Comparison of ENCODE assay signal across 17 cellular contexts in the genomic region with DNA sequence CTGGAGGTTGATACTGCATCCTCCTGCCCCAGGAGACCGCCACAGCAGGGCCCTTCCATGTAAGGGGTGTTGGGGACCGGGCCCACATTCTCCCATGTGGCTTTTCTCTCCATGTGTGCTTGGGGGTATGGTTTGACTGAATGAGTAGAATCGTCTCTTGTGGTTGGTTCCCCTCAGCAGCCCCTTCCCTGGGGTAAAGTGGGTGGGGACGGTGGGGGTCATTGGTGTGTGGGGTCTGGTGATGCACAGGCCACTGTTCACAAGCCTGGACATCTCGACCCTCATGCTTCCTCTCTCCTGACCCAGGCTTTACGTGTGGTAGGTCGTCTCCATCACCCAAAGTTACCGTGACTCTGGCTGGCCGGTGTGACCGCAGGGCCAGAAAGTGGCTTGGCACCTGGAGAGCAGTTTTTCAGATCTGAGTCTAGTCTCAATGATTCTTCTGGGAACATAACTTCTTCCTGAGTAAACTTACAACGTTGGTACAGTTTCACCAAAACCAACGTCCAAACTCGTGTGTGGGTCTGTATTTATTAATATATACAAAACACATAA. TPM values are rescaled to one million over a fixed set of nuclear protein-coding genes. Genes with fewer than 3 reads are reported as not detected.
A peak's percentile ranks its signal among the peaks of the same experiment; 100 is the strongest.
DNase-seq lines count a peak whose midpoint lies in the region; ATAC-seq, FAIRE-seq and TF ChIP-seq lines count a peak whose summit lies in the region.
"Had no signal": no experiment of that assay in that cellular context is flagged by ENCODE, and none has a peak within 500 bp of the region (broad histone marks: within the 10 kb centered on the region; RNA-seq: fewer than 3 reads in every experiment).

No MANE protein-coding gene starts in this region.

- H3K4me3 Mint-ChIP-seq in H9: no peak overlapping the region
- H3K4me3 Mint-ChIP-seq in activated T-cell treated with anti-CD3 and anti-CD28 coated beads, Interleukin-2, amount 50 U/mL, for 24 hours: no peak overlapping the region
- H3K4me3 Mint-ChIP-seq: CD4-positive, CD25-positive, alpha-beta regulatory T cell; CD8-positive, alpha-beta T cell; GM23338; HFFc6 had no signal

- no peak overlapping the region for H3T11ph ChIP-seq in H9 (ENCODE audit: low read length)

- H3K4me2 ChIP-seq in H9 (ENCODE audit: insufficient read depth, insufficient read length, low read length) (no peak overlapping the region), Karpas-422 (ENCODE audit: low read depth, low read length, poor library complexity, severe bottlenecking) (no peak overlapping the region)
- H3K4me2 ChIP-seq: GM23338 had no signal

- no peaks in the 10 kb centered on the region for H3K27me3 Mint-ChIP-seq in H9 (ENCODE audit: low read depth)
- no peaks in the 10 kb centered on the region for H3K27me3 Mint-ChIP-seq in activated T-cell treated with anti-CD3 and anti-CD28 coated beads, Interleukin-2, amount 50 U/mL, for 24 hours
- H3K27me3 Mint-ChIP-seq: CD4-positive, CD25-positive, alpha-beta regulatory T cell had no signal

- H3K27ac Mint-ChIP-seq in H9: peak overlapping the region in 2 of 3 experiments; percentile 55 to 56; a peak in 3 of 7 replicates
- H3K27ac Mint-ChIP-seq in activated T-cell treated with anti-CD3 and anti-CD28 coated beads, Interleukin-2, amount 50 U/mL, for 24 hours: no peak overlapping the region
- H3K27ac Mint-ChIP-seq: CD4-positive, CD25-positive, alpha-beta regulatory T cell; CD8-positive, alpha-beta T cell; GM23338; HFFc6 had no signal

- H3K18ac ChIP-seq in H9 (ENCODE audit: insufficient read length, low read depth, low read length): no peak overlapping the region

- no peak overlapping the region for H2BK20ac ChIP-seq in H9 (ENCODE audit: low read depth, low read length, poor library complexity, severe bottlenecking)

- H3K56ac ChIP-seq in H9 (ENCODE audit: insufficient read length, low read depth, low read length): no peak overlapping the region

- H3K36me3 ChIP-seq in Karpas-422 (ENCODE audit: insufficient read depth, low read length): peaks cover 46% of the 10 kb centered on the region

- no peak overlapping the region for H2AFZ ChIP-seq in H9 (ENCODE audit: low read length)
- H2AFZ ChIP-seq in Karpas-422 (ENCODE audit: low read length): no peak overlapping the region
- H2AFZ ChIP-seq: GM23338 had no signal

- no peak for TF ChIP-seq CTCF in H9 (conservative IDR thresholded peaks at IDR 0.05)

- H3K9me2 ChIP-seq in Karpas-422 (replicated peaks; ENCODE audit: insufficient read depth, low read length): no peaks in the 10 kb centered on the region

- H3K9me3 Mint-ChIP-seq in H9: no peaks in the 10 kb centered on the region
- no peaks in the 10 kb centered on the region for H3K9me3 Mint-ChIP-seq in activated T-cell treated with anti-CD3 and anti-CD28 coated beads, Interleukin-2, amount 50 U/mL, for 24 hours
- H3K9me3 Mint-ChIP-seq: CD4-positive, CD25-positive, alpha-beta regulatory T cell; CD8-positive, alpha-beta T cell; GM23338; HFFc6 had no signal

- DNase-seq in H9 (no peak), Karpas-422 (peak; percentile 38), posterior vena cava (ENCODE audit: low spot score) (peak; percentile 26), GM19239 (ENCODE audit: insufficient read length, low spot score) (no peak)
- no peak for DNase-seq in activated T-cell treated with anti-CD3 and anti-CD28 coated beads, Interleukin-2, amount 50 U/mL, for 24 hours
- DNase-seq: Caco-2; CD4-positive, CD25-positive, alpha-beta regulatory T cell; CD8-positive, alpha-beta T cell; DMS153; DND-41; HFFc6 had no signal

- no peaks in the 10 kb centered on the region for H3K23me2 ChIP-seq in H9 (ENCODE audit: insufficient read length, low read depth, low read length, poor library complexity, severe bottlenecking)

- H3K4ac ChIP-seq in H9 (ENCODE audit: low read depth, low read length): no peak overlapping the region

- H3K23ac ChIP-seq in H9 (ENCODE audit: insufficient read length, low read depth, low read length): no peak overlapping the region

- FAIRE-seq in GM19239 (lab: Jason Lieb, UNC): no peak
- FAIRE-seq: G401.6, GM12892 had no signal

- H3K4me1 ChIP-seq in H9 (ENCODE audit: insufficient read depth, low read length) (no peaks in the 10 kb centered on the region), Karpas-422 (ENCODE audit: low read length) (no peaks in the 10 kb centered on the region)
- H3K4me1 ChIP-seq: Caco-2, HAP-1 had no signal

- H2BK15ac ChIP-seq in H9 (ENCODE audit: low read depth, low read length): no peak overlapping the region

- H2BK120ac ChIP-seq in H9 (ENCODE audit: low read depth, low read length, poor library complexity, severe bottlenecking): no peak overlapping the region

- no peak overlapping the region for H4K91ac ChIP-seq in H9 (ENCODE audit: insufficient read length, low read depth, low read length)

- H3K4me3 ChIP-seq in Karpas-422 (ENCODE audit: low read length): no peak overlapping the region
- H3K4me3 ChIP-seq: GM23338, HAP-1 had no signal

- ATAC-seq in GM21447 (IDR thresholded peaks at IDR 0.05; ENCODE audit: unreplicated experiment): no peak
- ATAC-seq: CD8-positive, alpha-beta T cell; GM23338 had no signal

- H4K20me1 ChIP-seq in H9 (ENCODE audit: control insufficient read depth, insufficient read depth, insufficient read length) (no peaks in the 10 kb centered on the region), Karpas-422 (ENCODE audit: insufficient read depth, low read depth, low read length) (no peaks in the 10 kb centered on the region)

- H4K8ac ChIP-seq in H9 (replicated peaks; ENCODE audit: insufficient read length, low read depth, low read length): no peak overlapping the region

- H3K14ac ChIP-seq in H9 (ENCODE audit: insufficient read depth, low read length): no peak overlapping the region

- no peaks in the 10 kb centered on the region for H3K4me1 Mint-ChIP-seq in H9
- H3K4me1 Mint-ChIP-seq in activated T-cell treated with anti-CD3 and anti-CD28 coated beads, Interleukin-2, amount 50 U/mL, for 24 hours (ENCODE audit: low read depth): peaks cover 12% of the 10 kb centered on the region
- H3K4me1 Mint-ChIP-seq: GM23338 had no signal

- no peak overlapping the region for H2BK5ac ChIP-seq in H9 (ENCODE audit: insufficient read length, low read length)

- intact Hi-C loops in posterior vena cava (cut with DNase I): no loop called here

- peaks cover 4 to 66% (median 31%) of the 10 kb centered on the region in 3 experiments; a peak in 6 of 7 replicates for H3K36me3 Mint-ChIP-seq in H9 (ENCODE audit: insufficient read depth in 1 of 3, low read depth in 3 of 3)
- H3K36me3 Mint-ChIP-seq in activated T-cell treated with anti-CD3 and anti-CD28 coated beads, Interleukin-2, amount 50 U/mL, for 24 hours (ENCODE audit: low read depth): peaks cover 86% of the 10 kb centered on the region

- H2AK5ac ChIP-seq in H9 (ENCODE audit: insufficient read length, low read length): no peak overlapping the region

- H2BK12ac ChIP-seq in H9 (ENCODE audit: insufficient read length, low read depth, low read length): no peak overlapping the region

- no peak overlapping the region for H4K5ac ChIP-seq in H9 (ENCODE audit: insufficient read length, low read depth, low read length)

- no peaks in the 10 kb centered on the region for H3K79me2 ChIP-seq in H9 (ENCODE audit: insufficient read depth, low read length)
- no peaks in the 10 kb centered on the region for H3K79me2 ChIP-seq in Karpas-422 (ENCODE audit: low read length)

- no peaks in the 10 kb centered on the region for H3K79me1 ChIP-seq in H9 (ENCODE audit: insufficient read depth, low read depth, low read length, poor library complexity, severe bottlenecking)

- WGBS in H9 (ENCODE audit: extremely low coverage, insufficient read length, low lambda C conversion rate): no CpG with 5 or more reads among the region's 13 CpGs

- H3K27me3 ChIP-seq in H9 (ENCODE audit: insufficient read depth, low read length): no peaks in the 10 kb centered on the region
- no peaks in the 10 kb centered on the region for H3K27me3 ChIP-seq in Karpas-422 (ENCODE audit: low read length)

- H3K9ac ChIP-seq in H9 (ENCODE audit: extremely low read depth, insufficient read length, low read length) (no peak overlapping the region), Karpas-422 (ENCODE audit: low read length) (no peak overlapping the region)

- H3K9me3 ChIP-seq in H9 (ENCODE audit: control insufficient read depth, low read depth, low read length) (no peaks in the 10 kb centered on the region), Karpas-422 (ENCODE audit: low read length) (no peaks in the 10 kb centered on the region)
- H3K9me3 ChIP-seq: Caco-2, HAP-1 had no signal

- no peak overlapping the region for H3K27ac ChIP-seq in H9 (ENCODE audit: insufficient read length, low read depth, low read length)
- no peak overlapping the region for H3K27ac ChIP-seq in Karpas-422 (ENCODE audit: low read length)
- H3K27ac ChIP-seq: C4-2B had no signal

RNA-seq across cellular contexts. Expression of gene DCAF4, which starts 17.7 kb away (rescaled TPM):
- total RNA-seq in H9 (2021): 30.2 and 32.0 TPM in 2 replicates
- total RNA-seq in Karpas-422 (2014; rRNA removed; shearing (Covaris generic); ENCODE audit: low replicate concordance): 29.9 and 31.9 TPM in 2 replicates
- total RNA-seq in posterior vena cava: 10 to 100 TPM in 1 of 2 donors, 1 to 10 TPM in 1; 7.4 to 11.3 TPM

RNA-seq across cellular contexts. Expression of gene DPF3, which starts 50.1 kb away (rescaled TPM):
- total RNA-seq in H9 (2021) (not detected in 2 replicates), posterior vena cava (under 1 TPM; 0.19 to 0.93 TPM)
- 3.1 and 6.7 TPM in 2 replicates for total RNA-seq in Karpas-422 (2014; rRNA removed; shearing (Covaris generic); ENCODE audit: low replicate concordance)
- total RNA-seq: Caco-2 had no signal

Comparison
In these comparisons a context has a peak if more than half of its experiments do, and no peak if none do; other contexts are left out.
1. DNase-seq: peak in Karpas-422 (single experiment) and posterior vena cava (single experiment); none in H9 (single experiment), GM19239 (single experiment) and activated T-cell treated with anti-CD3 and anti-CD28 coated beads, Interleukin-2, amount 50 U/mL, for 24 hours (single experiment).